In genomic region chr2:170307052-170307451, GRCh38 we compare ENCODE assay signal across 21 cellular contexts.
"Had no signal": no experiment of that assay in that cellular context is flagged by ENCODE, and none has a peak within 500 bp of the region (broad histone marks: within the 10 kb centered on the region; RNA-seq: fewer than 3 reads in every experiment).

No MANE protein-coding gene starts in this region.

- H3K27ac ChIP-seq: dorsolateral prefrontal cortex, gastrocnemius medialis, heart right ventricle, neutrophil, sigmoid colon, skin epidermis, suprapubic skin, thyroid gland, upper lobe of left lung, uterus had no signal

- H3K36me3 Mint-ChIP-seq: naive thymus-derived CD4-positive, alpha-beta T cell had no signal

- ATAC-seq: esophagus mucosa; gastrocnemius medialis; heart right ventricle; left ventricle myocardium superior; naive thymus-derived CD4-positive, alpha-beta T cell; stimulated activated naive CD8-positive, alpha-beta T cell treated with anti-CD3 and anti-CD28 coated beads, Interleukin-15, Interleukin-2, amounts not matched to agents 100 U/mL and 50 U/mL, for 24 hours had no signal

- H3K27ac Mint-ChIP-seq: naive thymus-derived CD4-positive, alpha-beta T cell had no signal

- FAIRE-seq: keratinocyte had no signal

- H3K4me1 Mint-ChIP-seq: naive thymus-derived CD4-positive, alpha-beta T cell had no signal

- H3K9me3 ChIP-seq: gastrocnemius medialis, heart right ventricle, neutrophil, sigmoid colon, suprapubic skin, thyroid gland, upper lobe of left lung, uterus had no signal

- DNase-seq: cortex of kidney; dorsolateral prefrontal cortex; effector CD8-positive, alpha-beta T cell; gastrocnemius medialis; heart right ventricle; left ventricle myocardium superior; mesenchymal stem cell; naive thymus-derived CD4-positive, alpha-beta T cell; posterior cingulate gyrus; sigmoid colon; stimulated activated CD4-positive, alpha-beta T cell treated with anti-CD3 and anti-CD28 coated beads, Interleukin-12 subunit alpha, Interleukin-12 subunit beta, amount 100 ng/mL, for 4 hours; stimulated activated naive CD8-positive, alpha-beta T cell treated with anti-CD3 and anti-CD28 coated beads, Interleukin-15, Interleukin-2, amounts not matched to agents 100 U/mL and 50 U/mL, for 24 hours; thyroid gland; upper lobe of left lung; uterus had no signal

- H3K4me3 ChIP-seq: dorsolateral prefrontal cortex, gastrocnemius medialis, heart right ventricle, lung, sigmoid colon, skin epidermis, suprapubic skin, thyroid gland, upper lobe of left lung, uterus had no signal

- H3K4me1 ChIP-seq: gastrocnemius medialis, heart right ventricle, sigmoid colon, suprapubic skin, thyroid gland, upper lobe of left lung, uterus had no signal

- H3K27me3 ChIP-seq: gastrocnemius medialis, sigmoid colon, suprapubic skin, thyroid gland, upper lobe of left lung, uterus had no signal

- H3K4me3 Mint-ChIP-seq: naive thymus-derived CD4-positive, alpha-beta T cell had no signal

- H3K9me3 Mint-ChIP-seq: naive thymus-derived CD4-positive, alpha-beta T cell had no signal

- H3K36me3 ChIP-seq: gastrocnemius medialis, heart right ventricle, neutrophil, sigmoid colon, suprapubic skin, thyroid gland, upper lobe of left lung, uterus had no signal
